Comparison of ENCODE assay signal across 2 cellular contexts in the genomic region with DNA sequence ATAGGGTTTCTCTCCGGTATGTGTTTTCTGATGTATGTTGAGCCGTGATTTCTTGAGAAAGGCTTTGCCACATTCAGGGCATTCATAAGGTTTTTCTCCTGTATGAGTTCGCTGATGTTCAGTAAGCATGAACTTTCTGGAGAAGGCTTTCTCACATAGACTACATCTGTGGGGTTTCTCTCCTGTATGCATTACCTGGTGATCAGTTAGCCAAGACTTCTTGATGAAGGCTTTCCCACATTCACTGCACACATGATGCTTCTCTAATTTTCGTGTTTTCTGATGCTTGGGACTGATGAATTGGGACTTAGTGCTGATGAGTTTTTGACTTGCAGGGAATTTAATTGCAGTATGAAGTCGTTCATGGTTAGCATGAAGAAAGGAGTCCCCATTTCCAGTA.
TF ChIP-seq lines count a peak whose summit lies in the region.

No MANE protein-coding gene starts in this region.

TF ChIP-seq in liver, 16 proteins besides CTCF, POLR2A, EP300 and RAD21:
- TF ChIP-seq HNF4A (conservative IDR thresholded peaks at IDR 0.05) (no peak), SP1 (IDR thresholded peaks at IDR 0.05) (no peak), FOXA2 (IDR thresholded peaks at IDR 0.05) (no peak), GABPA (IDR thresholded peaks at IDR 0.05 in 1 of 2, conservative IDR thresholded peaks at IDR 0.05 in 1 of 2) (no peak), YY1 (IDR thresholded peaks at IDR 0.05) (no peak), RXRA (IDR thresholded peaks at IDR 0.05) (no peak), HNF4G (IDR thresholded peaks at IDR 0.05) (no peak), NR2F2 (IDR thresholded peaks at IDR 0.05) (no peak), EGR1 (IDR thresholded peaks at IDR 0.05; ENCODE audit: low read depth in 2 of 2) (no peak), FOXA1 (IDR thresholded peaks at IDR 0.05) (no peak), JUND (IDR thresholded peaks at IDR 0.05) (no peak), TAF1 (conservative IDR thresholded peaks at IDR 0.05) (no peak)
- TF ChIP-seq, protein P1, sequence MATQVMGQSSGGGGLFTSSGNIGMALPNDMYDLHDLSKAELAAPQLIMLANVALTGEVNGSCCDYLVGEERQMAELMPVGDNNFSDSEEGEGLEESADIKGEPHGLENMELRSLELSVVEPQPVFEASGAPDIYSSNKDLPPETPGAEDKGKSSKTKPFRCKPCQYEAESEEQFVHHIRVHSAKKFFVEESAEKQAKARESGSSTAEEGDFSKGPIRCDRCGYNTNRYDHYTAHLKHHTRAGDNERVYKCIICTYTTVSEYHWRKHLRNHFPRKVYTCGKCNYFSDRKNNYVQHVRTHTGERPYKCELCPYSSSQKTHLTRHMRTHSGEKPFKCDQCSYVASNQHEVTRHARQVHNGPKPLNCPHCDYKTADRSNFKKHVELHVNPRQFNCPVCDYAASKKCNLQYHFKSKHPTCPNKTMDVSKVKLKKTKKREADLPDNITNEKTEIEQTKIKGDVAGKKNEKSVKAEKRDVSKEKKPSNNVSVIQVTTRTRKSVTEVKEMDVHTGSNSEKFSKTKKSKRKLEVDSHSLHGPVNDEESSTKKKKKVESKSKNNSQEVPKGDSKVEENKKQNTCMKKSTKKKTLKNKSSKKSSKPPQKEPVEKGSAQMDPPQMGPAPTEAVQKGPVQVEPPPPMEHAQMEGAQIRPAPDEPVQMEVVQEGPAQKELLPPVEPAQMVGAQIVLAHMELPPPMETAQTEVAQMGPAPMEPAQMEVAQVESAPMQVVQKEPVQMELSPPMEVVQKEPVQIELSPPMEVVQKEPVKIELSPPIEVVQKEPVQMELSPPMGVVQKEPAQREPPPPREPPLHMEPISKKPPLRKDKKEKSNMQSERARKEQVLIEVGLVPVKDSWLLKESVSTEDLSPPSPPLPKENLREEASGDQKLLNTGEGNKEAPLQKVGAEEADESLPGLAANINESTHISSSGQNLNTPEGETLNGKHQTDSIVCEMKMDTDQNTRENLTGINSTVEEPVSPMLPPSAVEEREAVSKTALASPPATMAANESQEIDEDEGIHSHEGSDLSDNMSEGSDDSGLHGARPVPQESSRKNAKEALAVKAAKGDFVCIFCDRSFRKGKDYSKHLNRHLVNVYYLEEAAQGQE (IDR thresholded peaks at IDR 0.05): no peak
- TF ChIP-seq, protein P2, sequence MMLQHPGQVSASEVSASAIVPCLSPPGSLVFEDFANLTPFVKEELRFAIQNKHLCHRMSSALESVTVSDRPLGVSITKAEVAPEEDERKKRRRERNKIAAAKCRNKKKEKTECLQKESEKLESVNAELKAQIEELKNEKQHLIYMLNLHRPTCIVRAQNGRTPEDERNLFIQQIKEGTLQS (IDR thresholded peaks at IDR 0.05): no peak
- TF ChIP-seq, protein P3, sequence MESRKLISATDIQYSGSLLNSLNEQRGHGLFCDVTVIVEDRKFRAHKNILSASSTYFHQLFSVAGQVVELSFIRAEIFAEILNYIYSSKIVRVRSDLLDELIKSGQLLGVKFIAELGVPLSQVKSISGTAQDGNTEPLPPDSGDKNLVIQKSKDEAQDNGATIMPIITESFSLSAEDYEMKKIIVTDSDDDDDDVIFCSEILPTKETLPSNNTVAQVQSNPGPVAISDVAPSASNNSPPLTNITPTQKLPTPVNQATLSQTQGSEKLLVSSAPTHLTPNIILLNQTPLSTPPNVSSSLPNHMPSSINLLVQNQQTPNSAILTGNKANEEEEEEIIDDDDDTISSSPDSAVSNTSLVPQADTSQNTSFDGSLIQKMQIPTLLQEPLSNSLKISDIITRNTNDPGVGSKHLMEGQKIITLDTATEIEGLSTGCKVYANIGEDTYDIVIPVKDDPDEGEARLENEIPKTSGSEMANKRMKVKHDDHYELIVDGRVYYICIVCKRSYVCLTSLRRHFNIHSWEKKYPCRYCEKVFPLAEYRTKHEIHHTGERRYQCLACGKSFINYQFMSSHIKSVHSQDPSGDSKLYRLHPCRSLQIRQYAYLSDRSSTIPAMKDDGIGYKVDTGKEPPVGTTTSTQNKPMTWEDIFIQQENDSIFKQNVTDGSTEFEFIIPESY (IDR thresholded peaks at IDR 0.05): no peak
- TF ChIP-seq, protein P4, sequence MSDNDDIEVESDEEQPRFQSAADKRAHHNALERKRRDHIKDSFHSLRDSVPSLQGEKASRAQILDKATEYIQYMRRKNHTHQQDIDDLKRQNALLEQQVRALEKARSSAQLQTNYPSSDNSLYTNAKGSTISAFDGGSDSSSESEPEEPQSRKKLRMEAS (IDR thresholded peaks at IDR 0.05): no peak

TF ChIP-seq in K562, 482 proteins besides CTCF, POLR2A, EP300 and RAD21:
- TF ChIP-seq ZNF75A (CRISPR knock-in tag; IDR thresholded peaks at IDR 0.05) (peak; percentile 90), NUFIP1 (IDR thresholded peaks at IDR 0.05; ENCODE audit: partially characterized antibody) (no peak)
- TF ChIP-seq, protein P5, sequence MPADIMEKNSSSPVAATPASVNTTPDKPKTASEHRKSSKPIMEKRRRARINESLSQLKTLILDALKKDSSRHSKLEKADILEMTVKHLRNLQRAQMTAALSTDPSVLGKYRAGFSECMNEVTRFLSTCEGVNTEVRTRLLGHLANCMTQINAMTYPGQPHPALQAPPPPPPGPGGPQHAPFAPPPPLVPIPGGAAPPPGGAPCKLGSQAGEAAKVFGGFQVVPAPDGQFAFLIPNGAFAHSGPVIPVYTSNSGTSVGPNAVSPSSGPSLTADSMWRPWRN (IDR thresholded peaks at IDR 0.05; ENCODE audit: low read depth): no peak
